9 cellular contexts compared by ENCODE assay signal in the genomic region with DNA sequence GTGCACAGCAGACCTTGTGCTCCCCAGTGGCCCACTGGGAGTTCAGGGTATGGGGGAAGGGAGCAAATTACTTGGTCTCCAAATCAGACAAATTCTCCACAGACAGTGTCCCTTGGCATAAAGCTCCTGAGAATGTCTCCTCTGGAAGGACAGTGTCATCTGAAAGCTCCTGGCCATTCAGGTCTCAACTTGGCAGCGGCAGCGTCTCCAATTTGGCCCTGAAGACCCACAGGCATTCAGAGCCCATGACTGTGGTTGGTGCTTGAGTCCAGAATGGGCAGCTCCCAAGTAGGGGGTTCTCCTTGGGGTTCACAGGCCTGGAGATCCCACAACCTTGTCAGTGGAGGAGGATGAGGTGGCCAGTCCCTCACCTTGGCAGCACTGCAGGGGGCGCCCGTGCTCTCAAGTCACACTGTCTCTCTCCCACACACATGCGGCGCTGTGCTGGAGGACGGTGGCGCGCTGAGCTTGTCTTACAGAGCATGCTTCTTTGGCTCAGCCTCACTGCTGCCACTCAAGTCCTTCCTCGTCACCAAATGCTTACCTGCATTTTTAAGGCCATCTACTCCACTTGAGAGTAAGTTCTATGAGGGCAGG. TPM values are rescaled to one million over a fixed set of nuclear protein-coding genes. Genes with fewer than 3 reads are reported as not detected.
DNase-seq lines count a peak whose midpoint lies in the region; TF ChIP-seq lines count a peak whose summit lies in the region.
"Had no signal": no experiment of that assay in that cellular context is flagged by ENCODE, and none has a peak within 500 bp of the region (broad histone marks: within the 10 kb centered on the region; RNA-seq: fewer than 3 reads in every experiment).

No MANE protein-coding gene starts in this region.

- H3K4me3 ChIP-seq in dorsolateral prefrontal cortex = no peak overlapping the region
- H3K4me3 ChIP-seq: skin epidermis had no signal

- intact Hi-C loops in dorsolateral prefrontal cortex (cut with DNase I) = no loop called here

- H3K27me3 ChIP-seq in dorsolateral prefrontal cortex = no peaks in the 10 kb centered on the region

- peak overlapping the region in 51 of 59 donors; percentile 3 to 93 (median 57) for H3K27ac ChIP-seq in dorsolateral prefrontal cortex
- H3K27ac ChIP-seq: skin epidermis had no signal

- TF ChIP-seq CTCF in dorsolateral prefrontal cortex (IDR thresholded peaks at IDR 0.05 in 54 of 56, conservative IDR thresholded peaks at IDR 0.05 in 2 of 56; ENCODE audit: low read depth in 1 of 56, partially characterized antibody in 56 of 56) = peak in 53 of 56 donors; percentile 24 to 57 (median 46)

- peak; percentile 84 for DNase-seq in activated effector memory CD4-positive, alpha-beta T cell treated with anti-CD3 and anti-CD28 coated beads, Interleukin-2, amount 50 U/mL, for 16 hours
- no peak for DNase-seq in activated effector memory CD4-positive, alpha-beta T cell treated with Interleukin-2 at 50 U/mL for 16 hours
- DNase-seq in T follicular helper cell (ENCODE audit: low read depth) (peak; percentile 47), dorsolateral prefrontal cortex (peak; percentile 44 to 84 (median 71)), nucleus accumbens (lab: John Stamatoyannopoulos, UW) (peak in 37 of 56 donors; percentile 14 to 78 (median 43)), mesenteric fat pad (ENCODE audit: low spot score) (no peak), NCI-H1105 (lab: John Stamatoyannopoulos, UW) (no peak), HK-2 (ENCODE audit: unreplicated experiment) (no peak)

RNA-seq across cellular contexts. Expression of gene DYNLRB1, which starts 20.7 kb away (rescaled TPM):
- total RNA-seq in dorsolateral prefrontal cortex (100 to 1,000 TPM; 153 to 387 (median 261) TPM), mesenteric fat pad (131 TPM)

RNA-seq across cellular contexts. Expression of gene MAP1LC3A, which starts 21.6 kb away (rescaled TPM):
- 100 to 1,000 TPM in 118 of 120 experiments, 10 to 100 TPM in 2; 86.9 to 270 (median 160) TPM for total RNA-seq in dorsolateral prefrontal cortex
- 48.1 TPM for total RNA-seq in mesenteric fat pad

Comparison
In these comparisons a context has a peak if more than half of its experiments do, and no peak if none do; other contexts are left out.
1. DNase-seq: peak in activated effector memory CD4-positive, alpha-beta T cell treated with anti-CD3 and anti-CD28 coated beads, Interleukin-2, amount 50 U/mL, for 16 hours (single experiment), T follicular helper cell (single experiment), dorsolateral prefrontal cortex (10 of 10) and nucleus accumbens (37 of 56); none in activated effector memory CD4-positive, alpha-beta T cell treated with Interleukin-2 at 50 U/mL for 16 hours (single experiment), mesenteric fat pad (single experiment), NCI-H1105 (single experiment) and HK-2 (single experiment).